Comparison of ENCODE assay signal across 26 cellular contexts in the genomic region with DNA sequence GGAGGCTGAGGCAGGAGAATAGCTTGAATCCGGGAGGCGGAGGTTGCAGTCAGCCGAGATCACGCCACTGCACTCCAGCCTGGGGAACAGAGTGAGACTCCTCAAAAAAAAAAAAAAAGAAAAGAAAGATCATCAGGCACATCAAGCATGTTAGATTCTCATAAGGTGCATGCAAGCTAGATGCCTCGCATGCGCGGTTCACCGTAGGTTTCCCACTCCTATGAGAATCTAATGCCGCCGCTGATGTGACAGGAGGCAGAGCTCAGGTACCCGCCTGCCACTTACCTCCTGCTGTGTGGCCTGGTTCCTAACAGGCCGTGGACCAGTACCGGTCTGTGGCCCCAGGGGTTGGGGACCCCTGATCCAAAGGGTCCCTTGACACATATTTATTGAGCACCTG. TPM values are rescaled to one million over a fixed set of nuclear protein-coding genes. Genes with fewer than 3 reads are reported as not detected.
"Had no signal": no experiment of that assay in that cellular context is flagged by ENCODE, and none has a peak within 500 bp of the region (broad histone marks: within the 10 kb centered on the region; RNA-seq: fewer than 3 reads in every experiment).

No MANE protein-coding gene starts in this region.

- H3K36me3 Mint-ChIP-seq: activated CD8-positive, alpha-beta memory T cell treated with anti-CD3 and anti-CD28 coated beads, Interleukin-2, amount 10 ng/mL, durations not matched to agents 7 days and 5 days; naive B cell; stimulated activated effector memory CD8-positive, alpha-beta T cell treated with anti-CD3 and anti-CD28 coated beads, Interleukin-12 subunit alpha, Interleukin-12 subunit beta, amount 100 ng/mL, for 72 hours had no signal

- H3K9me3 ChIP-seq: lower lobe of right lung, mucosa of descending colon, right atrium auricular region had no signal

- ATAC-seq: activated CD8-positive, alpha-beta memory T cell treated with anti-CD3 and anti-CD28 coated beads, Interleukin-2, amount 10 ng/mL, durations not matched to agents 7 days and 5 days; activated CD8-positive, alpha-beta T cell treated with anti-CD3 and anti-CD28 coated beads for 36 hours; effector memory CD8-positive, alpha-beta T cell; lower lobe of right lung; stimulated activated effector memory CD8-positive, alpha-beta T cell treated with anti-CD3 and anti-CD28 coated beads, Interleukin-12 subunit alpha, Interleukin-12 subunit beta, amount 100 ng/mL, for 72 hours; stimulated activated naive CD8-positive, alpha-beta T cell treated with anti-CD3 and anti-CD28 coated beads, Interleukin-15, amount 100 ng/mL, for 72 hours had no signal

- H3K4me1 ChIP-seq: neural progenitor cell had no signal

- FAIRE-seq: keratinocyte, TTC549 had no signal

- H3K4me3 ChIP-seq: dorsolateral prefrontal cortex, heart right ventricle, lower lobe of right lung, mucosa of descending colon, neural progenitor cell, right atrium auricular region had no signal

- H3K4me3 Mint-ChIP-seq: activated CD4-positive, alpha-beta T cell treated with anti-CD3 and anti-CD28 coated beads, Interleukin-2, amount 10 ng/mL, durations not matched to agents 7 days and 5 days; activated CD8-positive, alpha-beta memory T cell treated with anti-CD3 and anti-CD28 coated beads, Interleukin-2, amount 10 ng/mL, durations not matched to agents 7 days and 5 days; activated CD8-positive, alpha-beta T cell treated with anti-CD3 and anti-CD28 coated beads for 36 hours; activated naive CD4-positive, alpha-beta T cell treated with anti-CD3 and anti-CD28 coated beads, Interleukin-2, amount 50 U/mL, for 24 hours; brain; effector memory CD8-positive, alpha-beta T cell; naive B cell; neural progenitor cell; stimulated activated effector memory CD8-positive, alpha-beta T cell treated with anti-CD3 and anti-CD28 coated beads, Interleukin-12 subunit alpha, Interleukin-12 subunit beta, amount 100 ng/mL, for 72 hours; stimulated activated naive CD8-positive, alpha-beta T cell treated with anti-CD3 and anti-CD28 coated beads, Interleukin-15, amount 100 ng/mL, for 72 hours; type B pancreatic cell had no signal

- H3K27me3 Mint-ChIP-seq: activated CD8-positive, alpha-beta T cell treated with anti-CD3 and anti-CD28 coated beads for 36 hours; activated naive CD4-positive, alpha-beta T cell treated with anti-CD3 and anti-CD28 coated beads, Interleukin-2, amount 50 U/mL, for 24 hours; brain; effector memory CD8-positive, alpha-beta T cell; naive B cell; stimulated activated naive CD8-positive, alpha-beta T cell treated with anti-CD3 and anti-CD28 coated beads, Interleukin-15, amount 100 ng/mL, for 72 hours; type B pancreatic cell had no signal

- H3K9ac ChIP-seq: neural progenitor cell had no signal

- DNase-seq: activated CD4-positive, alpha-beta T cell treated with anti-CD3 and anti-CD28 coated beads, Interleukin-2, amount 10 ng/mL, durations not matched to agents 7 days and 5 days; activated CD4-positive, CD25-positive, alpha-beta regulatory T cell treated with anti-CD3 and anti-CD28 coated beads, Interleukin-2, amount 50 U/mL, for 72 hours; activated CD8-positive, alpha-beta memory T cell treated with anti-CD3 and anti-CD28 coated beads, Interleukin-2, amount 10 ng/mL, durations not matched to agents 7 days and 5 days; activated CD8-positive, alpha-beta T cell treated with anti-CD3 and anti-CD28 coated beads for 36 hours; activated gamma-delta T cell treated with Interleukin-2 at 50 U/mL for 16 hours; anterior cingulate cortex; dorsolateral prefrontal cortex; effector memory CD8-positive, alpha-beta T cell; heart right ventricle; lower lobe of right lung; mesendoderm; naive B cell; stimulated activated CD4-positive, alpha-beta T cell treated with anti-CD3 and anti-CD28 coated beads, Interleukin-12 subunit alpha, Interleukin-12 subunit beta, amount 100 ng/mL, for 4 hours; stimulated activated CD4-positive, alpha-beta T cell treated with anti-CD3 and anti-CD28 coated beads, Interleukin-1b, Interleukin-23, amount 100 ng/mL, for 48 hours; stimulated activated naive CD8-positive, alpha-beta T cell treated with anti-CD3 and anti-CD28 coated beads, Interleukin-15, amount 100 ng/mL, for 72 hours; T-helper 1 cell; WERI-Rb-1 had no signal

- H3K27ac Mint-ChIP-seq: activated CD4-positive, alpha-beta T cell treated with anti-CD3 and anti-CD28 coated beads, Interleukin-2, amount 10 ng/mL, durations not matched to agents 7 days and 5 days; activated CD8-positive, alpha-beta memory T cell treated with anti-CD3 and anti-CD28 coated beads, Interleukin-2, amount 10 ng/mL, durations not matched to agents 7 days and 5 days; activated CD8-positive, alpha-beta T cell treated with anti-CD3 and anti-CD28 coated beads for 36 hours; activated naive CD4-positive, alpha-beta T cell treated with anti-CD3 and anti-CD28 coated beads, Interleukin-2, amount 50 U/mL, for 24 hours; neural progenitor cell; stimulated activated naive CD8-positive, alpha-beta T cell treated with anti-CD3 and anti-CD28 coated beads, Interleukin-15, amount 100 ng/mL, for 72 hours had no signal

- H3K27me3 ChIP-seq: dorsolateral prefrontal cortex, heart right ventricle, neural progenitor cell, right atrium auricular region had no signal

- H3K27ac ChIP-seq: dorsolateral prefrontal cortex, lower lobe of right lung, neural progenitor cell, right atrium auricular region, WERI-Rb-1 had no signal

- H3K9me3 Mint-ChIP-seq: activated CD4-positive, alpha-beta T cell treated with anti-CD3 and anti-CD28 coated beads, Interleukin-2, amount 10 ng/mL, durations not matched to agents 7 days and 5 days; activated CD8-positive, alpha-beta T cell treated with anti-CD3 and anti-CD28 coated beads for 36 hours; activated naive CD4-positive, alpha-beta T cell treated with anti-CD3 and anti-CD28 coated beads, Interleukin-2, amount 50 U/mL, for 24 hours; effector memory CD8-positive, alpha-beta T cell; naive B cell; neural progenitor cell; stimulated activated effector memory CD8-positive, alpha-beta T cell treated with anti-CD3 and anti-CD28 coated beads, Interleukin-12 subunit alpha, Interleukin-12 subunit beta, amount 100 ng/mL, for 72 hours; stimulated activated naive CD8-positive, alpha-beta T cell treated with anti-CD3 and anti-CD28 coated beads, Interleukin-15, amount 100 ng/mL, for 72 hours; type B pancreatic cell had no signal

RNA-seq across cellular contexts. Expression of a gene that starts 51.2 kb away (rescaled TPM):
- total RNA-seq: activated CD4-positive, alpha-beta T cell treated with anti-CD3 and anti-CD28 coated beads, Interleukin-2, amount 10 ng/mL, durations not matched to agents 7 days and 5 days; activated CD8-positive, alpha-beta memory T cell treated with anti-CD3 and anti-CD28 coated beads, Interleukin-2, amount 10 ng/mL, durations not matched to agents 7 days and 5 days; activated CD8-positive, alpha-beta T cell treated with anti-CD3 and anti-CD28 coated beads for 36 hours had no signal
- polyA plus RNA-seq: keratinocyte had no signal
